18 cellular contexts compared by ENCODE assay signal in genomic region chr7:108598153-108598552, GRCh38. TPM values are rescaled to one million over a fixed set of nuclear protein-coding genes. Genes with fewer than 3 reads are reported as not detected.
DNase-seq lines count a peak whose midpoint lies in the region; ATAC-seq, FAIRE-seq and TF ChIP-seq lines count a peak whose summit lies in the region.
"Had no signal": no experiment of that assay in that cellular context is flagged by ENCODE, and none has a peak within 500 bp of the region (broad histone marks: within the 10 kb centered on the region; RNA-seq: fewer than 3 reads in every experiment).

No MANE protein-coding gene starts in this region.

- WGBS in small intestine, 3 donors = 52 to 77% (median 73%) methylated on average over 2 of the region's 2 CpGs

- H3K4me3 ChIP-seq in small intestine (ENCODE audit: low read depth in 1 of 2, low read length in 2 of 2) = no peak overlapping the region
- H3K4me3 ChIP-seq: cardiac muscle cell, lung, testis had no signal

- H3K27me3 ChIP-seq in small intestine (ENCODE audit: control insufficient read depth in 2 of 2, insufficient read depth in 2 of 2, low read length in 2 of 2) = no peaks in the 10 kb centered on the region
- H3K27me3 ChIP-seq: cardiac muscle cell, testis had no signal

- DNase-seq in DMS53 treated with DMSO at 0.1 percent for 48 hours (lab: John Stamatoyannopoulos, UW; ENCODE audit: unreplicated experiment) (peak; percentile 50), NCI-H2107 (lab: John Stamatoyannopoulos, UW) (peak; percentile 49), NCI-H748 treated with DMSO at 0.1 percent for 48 hours (lab: John Stamatoyannopoulos, UW) (peak; percentile 76), left kidney (ENCODE audit: low read depth, low spot score) (peak; percentile 81), small intestine (no peak), mucosa of gallbladder (ENCODE audit: low spot score) (no peak), H54 (ENCODE audit: insufficient read length, low spot score) (no peak)
- DNase-seq: activated T-cell treated with anti-CD3 and anti-CD28 coated beads, Interleukin-2, amount 50 U/mL, for 1 hour; effector CD8-positive, alpha-beta T cell; NCI-H187 treated with DMSO at 0.1 percent for 48 hours; SK-N-SH; stimulated activated CD4-positive, alpha-beta T cell treated with anti-CD3 and anti-CD28 coated beads, Interleukin-4, amount 100 ng/mL, for 24 hours; testis had no signal

- no peak for TF ChIP-seq POLR2A in H54 (IDR thresholded peaks at IDR 0.05; ENCODE audit: low read depth, low read length)

- H3K9me3 ChIP-seq in small intestine (ENCODE audit: control insufficient read depth, low read depth) = no peaks in the 10 kb centered on the region
- H3K9me3 ChIP-seq: neutrophil, SK-N-SH, testis had no signal

- FAIRE-seq in small intestine (lab: Jason Lieb, UNC) (no peak), H54 (lab: Jason Lieb, UNC) (no peak)

- H3K4me1 ChIP-seq in small intestine (ENCODE audit: control insufficient read depth in 2 of 2, insufficient read depth in 1 of 2, low read depth in 1 of 2, low read length in 1 of 2) = no peaks in the 10 kb centered on the region
- H3K4me1 ChIP-seq: testis had no signal

- H3K36me3 ChIP-seq in small intestine (ENCODE audit: control insufficient read depth in 2 of 2, insufficient read depth in 2 of 2, low read length in 2 of 2) = no peaks in the 10 kb centered on the region
- H3K36me3 ChIP-seq: cardiac muscle cell, neutrophil had no signal

- no peak for ATAC-seq in GM19395 (IDR thresholded peaks at IDR 0.05; ENCODE audit: unreplicated experiment)

- no peak overlapping the region for H3K27ac ChIP-seq in small intestine (ENCODE audit: low read depth in 1 of 2, low read length in 1 of 2)
- H3K27ac ChIP-seq: cardiac muscle cell, KMS-11, neutrophil, testis had no signal

RNA-seq across cellular contexts. Expression of gene DNAJB9, which starts 28.5 kb away (rescaled TPM):
- polyA plus RNA-seq in small intestine = 10 to 100 TPM in 2 of 3 donors, 1 to 10 TPM in 1; 3.4 to 13.2 (median 11.2) TPM
- 31.3 TPM for total RNA-seq in mucosa of gallbladder

RNA-seq across cellular contexts. Expression of gene THAP5, which starts 28.6 kb away (rescaled TPM):
- 10 to 100 TPM in 2 of 3 donors, 1 to 10 TPM in 1; 8.4 to 10.3 (median 10.1) TPM for polyA plus RNA-seq in small intestine
- total RNA-seq in mucosa of gallbladder = 23.2 TPM

Comparison
In these comparisons a context has a peak if more than half of its experiments do, and no peak if none do; other contexts are left out.
1. DNase-seq: peak in DMS53 treated with DMSO at 0.1 percent for 48 hours (single experiment), NCI-H2107 (single experiment), NCI-H748 treated with DMSO at 0.1 percent for 48 hours (single experiment) and left kidney (single experiment); none in small intestine (single experiment), mucosa of gallbladder (single experiment) and H54 (single experiment).